ENCODE assay signal across 7 cellular contexts in the genomic region with DNA sequence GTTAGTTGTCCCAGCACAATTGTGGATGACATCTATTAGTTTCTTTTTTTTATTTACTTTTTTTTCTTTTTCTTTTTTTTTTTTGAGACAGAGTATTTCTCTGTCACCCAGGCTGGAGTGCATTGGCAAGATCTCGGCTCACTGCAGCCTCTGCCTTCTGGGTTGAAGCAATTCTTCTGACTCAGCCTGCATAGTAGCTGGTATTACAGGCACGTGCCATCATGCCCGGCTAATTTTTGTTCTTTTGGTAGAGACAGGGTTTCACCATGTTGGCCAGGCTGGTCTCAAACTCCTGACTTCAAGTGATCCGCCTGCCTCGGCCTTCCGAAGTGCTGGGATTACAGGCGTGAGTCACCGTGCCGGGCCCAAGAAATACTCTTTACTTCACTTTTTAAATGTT. TPM values are rescaled to one million over a fixed set of nuclear protein-coding genes. Genes with fewer than 3 reads are reported as not detected.
DNase-seq lines count a peak whose midpoint lies in the region; ATAC-seq and TF ChIP-seq lines count a peak whose summit lies in the region.
"Not testable (repeated sequence)": the region's sequence is repeated elsewhere in the genome, so short reads cannot be mapped to it uniquely, and the experiment has no call there.

No MANE protein-coding gene starts in this region.

- not testable (repeated sequence) for H3F3A ChIP-seq in smooth muscle cell (ENCODE audit: low read depth)

- intact Hi-C loops in Calu3 (cut with micrococcal nuclease; ENCODE audit: unreplicated experiment) = loop anchor here (5.0 kb wide), 1 partner anchor 38 kb away; a partner anchor contains a TSS

- H3K4me3 ChIP-seq in smooth muscle cell = not testable (repeated sequence)

- H3K9me3 Mint-ChIP-seq in Calu3 (ENCODE audit: low read depth, unreplicated experiment); activated naive CD8-positive, alpha-beta T cell (ENCODE audit: low read depth); endothelial cell (ENCODE audit: unreplicated experiment); naive B cell: not testable (repeated sequence)

- H3K4me1 Mint-ChIP-seq in Calu3 (ENCODE audit: low read depth, unreplicated experiment) = peaks cover 42% of the 10 kb centered on the region
- peaks cover 25% of the 10 kb centered on the region for H3K4me1 Mint-ChIP-seq in activated naive CD8-positive, alpha-beta T cell (ENCODE audit: low read depth)
- H3K4me1 Mint-ChIP-seq in endothelial cell (ENCODE audit: unreplicated experiment) = peaks cover 21% of the 10 kb centered on the region
- H3K4me1 Mint-ChIP-seq in naive B cell = peaks cover 16 to 32% (median 32%) of the 10 kb centered on the region in 3 donors

- not testable (repeated sequence) for H3K4me1 ChIP-seq in foreskin keratinocyte; smooth muscle cell (ENCODE audit: low read depth)

- WGBS in smooth muscle cell (ENCODE audit: low lambda C conversion rate) = 57% methylated on average over 9 of the region's 9 CpGs

- BruUV-seq in Calu3 (replicated peaks; lab: Mats Ljungman, UMichigan) = not testable (repeated sequence)

- not testable (repeated sequence) for H2AFZ ChIP-seq in smooth muscle cell (ENCODE audit: low read depth)

- H3K4me3 Mint-ChIP-seq in Calu3 (ENCODE audit: low read depth, unreplicated experiment) (peak overlapping the region; percentile 79), endothelial cell (ENCODE audit: unreplicated experiment) (peak overlapping the region; percentile 2), naive B cell (peak overlapping the region in 6 of 8 donors; percentile 32 to 71 (median 48))
- H3K4me3 Mint-ChIP-seq in activated naive CD8-positive, alpha-beta T cell = peak overlapping the region; percentile 32

- H3K27ac Mint-ChIP-seq in Calu3 (ENCODE audit: unreplicated experiment) = peak overlapping the region; percentile 80
- H3K27ac Mint-ChIP-seq in activated naive CD8-positive, alpha-beta T cell; endothelial cell (ENCODE audit: unreplicated experiment); naive B cell: not testable (repeated sequence)

- not testable (repeated sequence) for H3K9ac ChIP-seq in smooth muscle cell (ENCODE audit: low read depth)

- H3K36me3 ChIP-seq in smooth muscle cell (ENCODE audit: low read depth) = peaks cover 15% of the 10 kb centered on the region

- not testable (repeated sequence) for H3K27me3 ChIP-seq in foreskin keratinocyte; smooth muscle cell (ENCODE audit: low read depth)

- H3K79me2 ChIP-seq in smooth muscle cell (ENCODE audit: low read depth) = peaks cover 10% of the 10 kb centered on the region

- CTCF ChIA-PET in Calu3 (lab: Charles Lee) = interaction anchor here (0.6 kb wide), 1 partner anchor 212 kb away, joined by 4 read pairs; no protein-coding TSS in a partner anchor

- DNase-seq in Calu3 = peak; percentile 16
- peak; percentile 1 for DNase-seq in NOMO-1 treated with DMSO at 0.1 percent for 48 hours (lab: John Stamatoyannopoulos, UW; ENCODE audit: unreplicated experiment)
- DNase-seq in endothelial cell (ENCODE audit: low spot score); naive B cell; smooth muscle cell (lab: John Stamatoyannopoulos, UW; ENCODE audit: unreplicated experiment): not testable (repeated sequence)
- DNase-seq in foreskin keratinocyte = peak; percentile 40 to 61

- not testable (repeated sequence) for H3K9me3 ChIP-seq in smooth muscle cell (replicated peaks; ENCODE audit: low read depth)

- ATAC-seq in foreskin keratinocyte; naive B cell (ENCODE audit: low read depth in 2 of 2): not testable (repeated sequence)

- peaks cover 87% of the 10 kb centered on the region for H3K36me3 Mint-ChIP-seq in Calu3 (ENCODE audit: insufficient read depth, unreplicated experiment)
- H3K36me3 Mint-ChIP-seq in activated naive CD8-positive, alpha-beta T cell = peaks cover 22% of the 10 kb centered on the region
- H3K36me3 Mint-ChIP-seq in endothelial cell (ENCODE audit: low read depth, unreplicated experiment) = peaks cover 24% of the 10 kb centered on the region
- not testable (repeated sequence) for H3K36me3 Mint-ChIP-seq in naive B cell

- not testable (repeated sequence) for H4K20me1 ChIP-seq in smooth muscle cell (ENCODE audit: low read depth)

- not testable (repeated sequence) for H3K4me2 ChIP-seq in smooth muscle cell

- not testable (repeated sequence) for H3K27me3 Mint-ChIP-seq in Calu3 (ENCODE audit: unreplicated experiment); activated naive CD8-positive, alpha-beta T cell; endothelial cell (ENCODE audit: unreplicated experiment); naive B cell

- H3K27ac ChIP-seq in foreskin keratinocyte = not testable (repeated sequence)
- H3K27ac ChIP-seq in smooth muscle cell (ENCODE audit: low read depth) = peak overlapping the region; percentile 89

- TF ChIP-seq CTCF in Calu3 (IDR thresholded peaks at IDR 0.05; ENCODE audit: unreplicated experiment); endothelial cell (IDR thresholded peaks at IDR 0.05; ENCODE audit: unreplicated experiment); foreskin keratinocyte (conservative IDR thresholded peaks at IDR 0.05); smooth muscle cell (IDR thresholded peaks at IDR 0.05; ENCODE audit: borderline replicate concordance, insufficient read depth, poor library complexity, severe bottlenecking): not testable (repeated sequence)

RNA-seq across cellular contexts. Expression of a gene that starts 1.4 kb away (rescaled TPM):
- total RNA-seq in Calu3 (2022) = 25.5 and 27.0 TPM in 2 replicates
- total RNA-seq in endothelial cell (ENCODE audit: unreplicated experiment) = 12.2 TPM
- 5.3 and 5.6 TPM in 2 replicates for total RNA-seq in foreskin keratinocyte
- polyA plus RNA-seq in foreskin keratinocyte = 1.1 and 1.4 TPM in 2 replicates
- polyA plus RNA-seq in naive B cell (ENCODE audit: low read depth in 6 of 6) = 1 to 10 TPM in 5 of 6 donors, not detected in 1; 1.7 to 5.2 (median 4.1) TPM
- total RNA-seq in smooth muscle cell = 8.6 and 11.9 TPM in 2 replicates
- 1.6 and 4.2 TPM in 2 replicates for polyA plus RNA-seq in smooth muscle cell

RNA-seq across cellular contexts. Expression of a gene that starts 27.2 kb away (rescaled TPM):
- 2.5 and 7.8 TPM in 2 replicates for total RNA-seq in Calu3 (2022)
- 34.7 TPM for total RNA-seq in endothelial cell (ENCODE audit: unreplicated experiment)
- 4.8 and 5.7 TPM in 2 replicates for total RNA-seq in foreskin keratinocyte
- polyA plus RNA-seq in foreskin keratinocyte = 1.0 and 1.1 TPM in 2 replicates
- 10 to 100 TPM in 2 of 6 donors, 1 to 10 TPM in 3, not detected in 1; 4.6 to 11.7 (median 7.3) TPM for polyA plus RNA-seq in naive B cell (ENCODE audit: low read depth in 6 of 6)
- total RNA-seq in smooth muscle cell = 14.7 and 16.1 TPM in 2 replicates
- 6.2 and 8.4 TPM in 2 replicates for polyA plus RNA-seq in smooth muscle cell

RNA-seq across cellular contexts. Expression of a gene that starts 38.0 kb away (rescaled TPM):
- total RNA-seq in Calu3 (2022) (16.5 and 17.5 TPM in 2 replicates), endothelial cell (ENCODE audit: unreplicated experiment) (16.5 TPM), foreskin keratinocyte (5.4 and 8.4 TPM in 2 replicates), smooth muscle cell (9.2 and 17.9 TPM in 2 replicates)
- polyA plus RNA-seq in foreskin keratinocyte (1.9 and 2.0 TPM in 2 replicates), naive B cell (ENCODE audit: low read depth in 6 of 6) (10 to 100 TPM; 12.1 to 22.9 (median 20.5) TPM), smooth muscle cell (5.6 and 9.1 TPM in 2 replicates)

Comparison
In these comparisons a context has a peak if more than half of its experiments do, and no peak if none do; other contexts are left out.
1. H3K4me3 Mint-ChIP-seq: peak in every context shown above with its lines; median percentile 79 in Calu3; 48 in naive B cell; 32 in activated naive CD8-positive, alpha-beta T cell; 2 in endothelial cell.